8 cellular contexts compared by ENCODE assay signal in genomic region chr1:202811296-202812175, GRCh38.
A peak's percentile ranks its signal among the peaks of the same experiment; 100 is the strongest.
DNase-seq lines count a peak whose midpoint lies in the region; ATAC-seq, FAIRE-seq and TF ChIP-seq lines count a peak whose summit lies in the region.

No MANE protein-coding gene starts in this region.

- TF ChIP-seq POLR2A in H54 (IDR thresholded peaks at IDR 0.05; ENCODE audit: low read depth, low read length) = no peak; the same call in 1 of the 2 replicates

- H3K4me3 ChIP-seq in astrocyte of the cerebellum (ENCODE audit: low read depth, low read length) = peak overlapping the region; percentile 79

- DNase-seq in NCI-H748 (lab: John Stamatoyannopoulos, UW; ENCODE audit: unreplicated experiment) (peak; percentile 42), astrocyte of the cerebellum (ENCODE audit: low read depth) (no peak), iPS-NIHi11 (ENCODE audit: low spot score) (peak; percentile 39), COR-L47 (lab: John Stamatoyannopoulos, UW) (no peak), H54 (ENCODE audit: insufficient read length, low spot score) (no peak)
- peak; percentile 32 to 52 for DNase-seq in stimulated activated CD4-positive, alpha-beta T cell treated with anti-CD3 and anti-CD28 coated beads, Interleukin-2, amount 100 ng/mL, for 24 hours

- in situ Hi-C loops in astrocyte of the cerebellum (cut with HindIII; ENCODE audit: low sequenced_read_pairs) = no loop called here

- FAIRE-seq in H54 (lab: Jason Lieb, UNC) = no peak

- ATAC-seq in GM19463 (IDR thresholded peaks at IDR 0.05; ENCODE audit: unreplicated experiment) = peak; percentile 19

- peak overlapping the region; percentile 61 for H3K27ac ChIP-seq in C4-2B

- TF ChIP-seq CTCF in C4-2B (conservative IDR thresholded peaks at IDR 0.05) = no peak
- no peak for TF ChIP-seq CTCF in astrocyte of the cerebellum (IDR thresholded peaks at IDR 0.05; ENCODE audit: low read depth, low read length, missing control alignments)

Comparison
In these comparisons a context has a peak if more than half of its experiments do, and no peak if none do; other contexts are left out.
1. DNase-seq: peak in NCI-H748 (single experiment), iPS-NIHi11 (single experiment) and stimulated activated CD4-positive, alpha-beta T cell treated with anti-CD3 and anti-CD28 coated beads, Interleukin-2, amount 100 ng/mL, for 24 hours (2 of 2); none in astrocyte of the cerebellum (single experiment), COR-L47 (single experiment) and H54 (single experiment).